8 cellular contexts compared by ENCODE assay signal in the genomic region with DNA sequence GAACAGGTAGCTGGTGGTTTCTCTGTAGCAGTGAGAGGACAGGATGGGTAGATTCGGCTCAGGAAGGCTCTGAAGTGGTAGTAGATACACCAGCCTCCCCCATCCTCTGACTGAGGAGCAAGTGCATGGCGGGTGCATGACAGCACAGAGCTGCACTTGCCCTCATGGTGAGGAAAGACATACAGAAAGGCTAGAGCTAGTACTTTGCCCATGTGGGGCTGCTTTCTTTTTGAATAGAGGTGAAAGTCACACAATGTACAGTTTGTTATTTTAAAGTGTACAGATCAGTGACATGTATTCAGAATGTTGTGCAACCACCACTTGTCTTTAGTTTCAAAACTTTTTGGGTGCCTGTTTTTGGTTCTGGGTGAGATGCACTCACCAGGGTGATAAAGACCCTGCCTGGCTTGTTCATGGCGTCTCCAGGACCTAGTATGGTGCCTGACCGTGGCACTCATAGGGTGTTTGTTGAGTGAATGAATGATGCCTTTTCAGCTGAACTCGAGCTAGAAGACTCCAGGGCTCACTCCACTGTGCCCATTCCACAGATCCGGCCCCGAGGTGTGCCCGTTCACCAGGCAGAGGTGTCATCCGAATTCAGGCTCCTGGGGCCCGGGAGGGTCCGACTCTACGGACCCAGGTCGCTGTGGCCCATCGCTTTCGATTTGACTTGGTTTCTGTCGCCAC.
DNase-seq lines count a peak whose midpoint lies in the region; ATAC-seq and TF ChIP-seq lines count a peak whose summit lies in the region.

No MANE protein-coding gene starts in this region.

- peaks cover 38% of the 10 kb centered on the region for H3K36me3 Mint-ChIP-seq in stimulated activated memory B cell treated with anti-CD40 and anti-IgM and Interleukin-4, amounts not matched to agents 10 μg/mL and 1 μg/mL and 100 μg/mL, for 72 hours

- H3K4me1 Mint-ChIP-seq in stimulated activated memory B cell treated with anti-CD40 and anti-IgM and Interleukin-4, amounts not matched to agents 10 μg/mL and 1 μg/mL and 100 μg/mL, for 72 hours = peaks cover 60% of the 10 kb centered on the region

- no peaks in the 10 kb centered on the region for H3K27me3 Mint-ChIP-seq in stimulated activated memory B cell treated with anti-CD40 and anti-IgM and Interleukin-4, amounts not matched to agents 10 μg/mL and 1 μg/mL and 100 μg/mL, for 72 hours

- TF ChIP-seq CTCF in WI38 (IDR thresholded peaks at IDR 0.05; ENCODE audit: low read depth, low read length) = no peak
- TF ChIP-seq CTCF in foreskin fibroblast (IDR thresholded peaks at IDR 0.05; ENCODE audit: low read depth, low read length) = no peak

- peak overlapping the region; percentile 62 for H3K4me3 ChIP-seq in WI38 (ENCODE audit: low read depth, low read length)
- peak overlapping the region; percentile 57 to 59 for H3K4me3 ChIP-seq in foreskin fibroblast (ENCODE audit: low read depth in 1 of 2, low read length in 2 of 2)

- ATAC-seq in stimulated activated memory B cell treated with anti-CD40 and anti-IgM and Interleukin-4, amounts not matched to agents 10 μg/mL and 1 μg/mL and 100 μg/mL, for 72 hours = no peak

- DNase-seq in stimulated activated CD4-positive, alpha-beta T cell treated with anti-CD3 and anti-CD28 coated beads, Interleukin-2, amount 100 ng/mL, for 4 hours (ENCODE audit: low read depth) = peak; percentile 17
- no peak for DNase-seq in stimulated activated CD4-positive, alpha-beta T cell treated with anti-CD3 and anti-CD28 coated beads, Interleukin-12 subunit alpha, Interleukin-12 subunit beta, amount 100 ng/mL, for 4 hours
- DNase-seq in foreskin fibroblast = peak in 1 of 2 donors; percentile 41
- no peak for DNase-seq in COLO829 (ENCODE audit: low spot score)
- DNase-seq in NCI-H82 treated with DMSO at 0.1 percent for 48 hours (lab: John Stamatoyannopoulos, UW; ENCODE audit: unreplicated experiment) = no peak
- DNase-seq in hepatic stellate cell (ENCODE audit: low spot score) = no peak

- no peaks in the 10 kb centered on the region for H3K9me3 Mint-ChIP-seq in stimulated activated memory B cell treated with anti-CD40 and anti-IgM and Interleukin-4, amounts not matched to agents 10 μg/mL and 1 μg/mL and 100 μg/mL, for 72 hours

- H3K4me3 Mint-ChIP-seq in stimulated activated memory B cell treated with anti-CD40 and anti-IgM and Interleukin-4, amounts not matched to agents 10 μg/mL and 1 μg/mL and 100 μg/mL, for 72 hours = peak overlapping the region; percentile 77

- H3K27ac Mint-ChIP-seq in stimulated activated memory B cell treated with anti-CD40 and anti-IgM and Interleukin-4, amounts not matched to agents 10 μg/mL and 1 μg/mL and 100 μg/mL, for 72 hours = peak overlapping the region; percentile 69
